Comparison of ENCODE assay signal across 8 cellular contexts in the genomic region with DNA sequence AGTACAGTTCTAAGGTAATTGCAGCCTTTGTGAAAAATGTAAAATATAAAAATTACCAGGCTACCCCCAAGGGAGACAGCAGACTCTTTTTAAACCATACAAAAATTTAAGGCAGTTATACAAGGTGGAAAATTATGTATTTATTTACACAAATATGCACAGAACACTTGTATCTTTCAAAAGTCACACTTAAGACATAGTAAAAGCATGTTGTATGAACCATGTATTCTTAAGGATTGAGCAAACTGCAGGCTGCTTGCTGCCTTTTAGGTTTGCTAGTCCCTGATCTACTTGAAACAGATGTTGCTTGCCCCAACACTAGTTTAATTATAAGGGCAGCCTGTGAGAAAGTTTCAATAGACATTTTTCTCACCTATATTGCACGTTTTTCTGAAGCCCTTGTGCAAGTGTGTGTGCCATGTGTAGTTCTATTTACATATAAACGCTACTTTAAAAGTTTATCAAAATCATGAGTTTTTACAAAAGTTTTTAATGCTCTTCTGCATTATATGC.
DNase-seq lines count a peak whose midpoint lies in the region; ATAC-seq and TF ChIP-seq lines count a peak whose summit lies in the region.

No MANE protein-coding gene starts in this region.

- peaks cover 22% of the 10 kb centered on the region for H3K79me2 ChIP-seq in hepatocyte

- DNase-seq in T-helper 2 cell treated with Interferon-gamma antibody and Interleukin-4, amounts not matched to agents 5 μg/mL and 100 μg/mL, for 36 hours (ENCODE audit: low spot score): no peak
- no peak for DNase-seq in T-helper 2 cell
- DNase-seq in hepatocyte (ENCODE audit: low spot score): no peak
- no peak for DNase-seq in stomach
- DNase-seq in GM03348 (ENCODE audit: low spot score): no peak

- no peak for TF ChIP-seq POLR2A in stomach (IDR thresholded peaks at IDR 0.05)

- H3K4me2 ChIP-seq in hepatocyte: peak overlapping the region; percentile 89

- peaks cover 26% of the 10 kb centered on the region for H3K4me1 ChIP-seq in hepatocyte (ENCODE audit: insufficient read depth)
- H3K4me1 ChIP-seq in stomach: peaks cover 11 to 47% (median 32%) of the 10 kb centered on the region in 4 donors

- no peaks in the 10 kb centered on the region for H4K20me1 ChIP-seq in hepatocyte (ENCODE audit: insufficient read depth, poor library complexity, severe bottlenecking)

- TF ChIP-seq CTCF in WI38 (IDR thresholded peaks at IDR 0.05; ENCODE audit: low read depth, low read length): no peak
- no peak for TF ChIP-seq CTCF in hepatocyte (IDR thresholded peaks at IDR 0.05; ENCODE audit: poor library complexity)
- no peak for TF ChIP-seq CTCF in stomach (IDR thresholded peaks at IDR 0.05)

- H3K4me1 Mint-ChIP-seq in T-helper 2 cell treated with Interferon-gamma antibody and Interleukin-4, amounts not matched to agents 5 μg/mL and 100 μg/mL, for 36 hours (ENCODE audit: low read depth): peaks cover 29% of the 10 kb centered on the region

- H3K9me3 Mint-ChIP-seq in T-helper 2 cell treated with Interferon-gamma antibody and Interleukin-4, amounts not matched to agents 5 μg/mL and 100 μg/mL, for 36 hours: no peaks in the 10 kb centered on the region

- TF ChIP-seq EP300 in stomach (IDR thresholded peaks at IDR 0.05): no peak

- peaks cover 2% of the 10 kb centered on the region for H3K27me3 Mint-ChIP-seq in T-helper 2 cell treated with Interferon-gamma antibody and Interleukin-4, amounts not matched to agents 5 μg/mL and 100 μg/mL, for 36 hours (ENCODE audit: low read depth)

- intact Hi-C loops in stomach (cut with DNase I; ENCODE audit: low total_unique reads): loop anchor here (5.0 kb wide), 1 partner anchor 72 kb away; the partner anchor contains the start of gene PRSS12

- peak overlapping the region; percentile 89 for H3K4me3 Mint-ChIP-seq in T-helper 2 cell treated with Interferon-gamma antibody and Interleukin-4, amounts not matched to agents 5 μg/mL and 100 μg/mL, for 36 hours

- no peaks in the 10 kb centered on the region for H3K9me3 ChIP-seq in hepatocyte (ENCODE audit: low read depth)
- no peaks in the 10 kb centered on the region for H3K9me3 ChIP-seq in stomach

- H3K36me3 ChIP-seq in hepatocyte (replicated peaks; ENCODE audit: insufficient read depth, low read depth): no peaks in the 10 kb centered on the region
- H3K36me3 ChIP-seq in stomach: peaks cover 0 to 25% (median 7%) of the 10 kb centered on the region in 4 donors

- H3K4me3 ChIP-seq in WI38 (ENCODE audit: low read depth, low read length) (peak overlapping the region; percentile 91), hepatocyte (peak overlapping the region; percentile 83), stomach (peak overlapping the region; percentile 67 to 85 (median 80))

- H3K36me3 Mint-ChIP-seq in T-helper 2 cell treated with Interferon-gamma antibody and Interleukin-4, amounts not matched to agents 5 μg/mL and 100 μg/mL, for 36 hours (ENCODE audit: low read depth): peaks cover 44% of the 10 kb centered on the region

- H2AFZ ChIP-seq in hepatocyte: no peak overlapping the region

- H3K27me3 ChIP-seq in hepatocyte (no peaks in the 10 kb centered on the region), stomach (no peaks in the 10 kb centered on the region)

- H3K27ac Mint-ChIP-seq in T-helper 2 cell treated with Interferon-gamma antibody and Interleukin-4, amounts not matched to agents 5 μg/mL and 100 μg/mL, for 36 hours: peak overlapping the region; percentile 94

- ATAC-seq in GM19463 (IDR thresholded peaks at IDR 0.05; ENCODE audit: unreplicated experiment): no peak
- ATAC-seq in HG02763 (IDR thresholded peaks at IDR 0.05; ENCODE audit: unreplicated experiment): no peak

- H3K9me2 ChIP-seq in hepatocyte (replicated peaks; ENCODE audit: insufficient read depth): no peaks in the 10 kb centered on the region

- WGBS in hepatocyte (ENCODE audit: low lambda C conversion rate, missing lambda C conversion rate): 21% methylated on average over 2 of the region's 2 CpGs
- WGBS in stomach, 5 donors: 5 to 19% (median 10%) methylated on average over 2 of the region's 2 CpGs

- H3K27ac ChIP-seq in hepatocyte: peak overlapping the region; percentile 91
- peak overlapping the region in 4 of 5 donors; percentile 94 to 98 (median 96) for H3K27ac ChIP-seq in stomach
